In the genomic region with DNA sequence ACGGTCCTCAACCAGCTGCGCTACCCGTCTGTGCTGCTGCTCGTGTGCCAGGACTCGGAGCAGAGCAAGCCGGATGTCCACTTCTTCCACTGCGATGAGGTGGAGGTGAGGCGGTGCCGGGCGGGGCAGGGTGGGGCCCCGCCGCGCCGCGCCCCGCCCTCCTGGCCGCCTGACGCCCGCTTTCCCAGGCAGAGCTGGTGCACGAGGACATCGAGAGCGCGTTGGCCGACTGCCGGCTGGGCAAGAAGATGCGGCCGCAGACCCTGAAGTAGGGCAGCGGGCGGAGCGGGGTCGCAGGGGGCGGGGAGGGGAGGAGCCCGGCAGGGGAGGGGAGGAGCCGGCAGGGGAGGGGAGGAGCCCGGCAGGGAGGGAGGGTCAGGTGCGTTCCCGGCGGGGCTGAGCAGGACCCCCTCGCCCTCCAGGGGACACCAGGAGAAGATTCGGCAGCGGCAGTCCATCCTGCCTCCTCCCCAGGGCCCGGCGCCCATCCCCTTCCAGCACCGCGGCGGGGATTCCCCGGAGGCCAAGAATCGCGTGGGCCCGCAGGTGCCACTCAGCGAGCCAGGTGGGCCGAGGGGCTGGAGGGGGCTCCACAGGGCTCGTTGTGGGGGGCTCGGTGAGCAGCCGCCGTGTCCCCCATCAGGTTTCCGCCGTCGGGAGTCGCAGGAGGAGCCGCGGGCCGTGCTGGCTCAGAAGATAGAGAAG, we compare ENCODE assay signal across 1 cellular context.
TF ChIP-seq lines count a peak whose summit lies in the region.

No MANE protein-coding gene starts in this region.

TF ChIP-seq in HepG2, 621 proteins besides CTCF, POLR2A, EP300 and RAD21:
- no peak for TF ChIP-seq NCOA5 (CRISPR knock-in tag; IDR thresholded peaks at IDR 0.05)
- TF ChIP-seq AGO2 (optimal IDR thresholded peaks at IDR 0.05; ENCODE audit: low read depth, low read length): peak; percentile 6
- TF ChIP-seq ZNF232 (CRISPR knock-in tag; IDR thresholded peaks at IDR 0.05; ENCODE audit: borderline replicate concordance): no peak
- peak; percentile 48; the same call in 1 of the 2 replicates for TF ChIP-seq RBFOX2 (IDR thresholded peaks at IDR 0.05; ENCODE audit: low read depth, low read length)
- TF ChIP-seq, protein P1, sequence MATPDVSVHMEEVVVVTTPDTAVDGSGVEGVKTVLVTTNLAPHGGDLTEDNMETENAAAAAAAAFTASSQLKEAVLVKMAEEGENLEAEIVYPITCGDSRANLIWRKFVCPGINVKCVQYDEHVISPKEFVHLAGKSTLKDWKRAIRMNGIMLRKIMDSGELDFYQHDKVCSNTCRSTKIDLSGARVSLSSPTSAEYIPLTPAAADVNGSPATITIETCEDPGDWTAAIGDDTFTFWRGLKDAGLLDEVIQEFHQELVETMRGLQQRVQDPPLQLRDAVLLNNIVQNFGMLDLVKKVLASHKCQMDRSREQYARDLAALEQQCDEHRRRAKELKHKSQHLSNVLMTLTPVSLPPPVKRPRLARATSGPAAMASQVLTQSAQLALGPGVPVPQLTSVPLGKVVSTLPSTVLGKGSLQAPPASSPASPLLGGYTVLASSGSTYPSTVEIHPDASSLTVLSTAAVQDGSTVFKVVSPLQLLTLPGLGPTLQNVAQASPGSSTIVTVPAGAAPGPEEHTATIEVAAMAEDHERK (CRISPR knock-in tag; IDR thresholded peaks at IDR 0.05; ENCODE audit: low read depth): no peak
- 0 out of 2 replicates have a peak, but pooled peaks have one; percentile 11 for TF ChIP-seq HOXA3 (CRISPR knock-in tag; IDR thresholded peaks at IDR 0.05)
